In genomic region chr9:106534800-106535199, GRCh38 we compare ENCODE assay signal across 25 cellular contexts.
DNase-seq lines count a peak whose midpoint lies in the region; ATAC-seq, FAIRE-seq and TF ChIP-seq lines count a peak whose summit lies in the region.
"Had no signal": no experiment of that assay in that cellular context is flagged by ENCODE, and none has a peak within 500 bp of the region (broad histone marks: within the 10 kb centered on the region; RNA-seq: fewer than 3 reads in every experiment).

No MANE protein-coding gene starts in this region.

- H3K9me3 ChIP-seq in GM12878 (replicated peaks; ENCODE audit: control insufficient read depth, insufficient read depth, low read length) (no peaks in the 10 kb centered on the region), neural progenitor cell (ENCODE audit: low read depth) (no peaks in the 10 kb centered on the region), small intestine (ENCODE audit: control insufficient read depth, low read depth) (no peaks in the 10 kb centered on the region), tibial artery (no peaks in the 10 kb centered on the region)
- H3K9me3 ChIP-seq: A549; BE2C; BLaER1 treated with 17β-estradiol and CSF1 and Interleukin-3, amounts not matched to agents 10 nM and 100 nM; HAP-1 had no signal

- TF ChIP-seq POLR2A in GM12878 (IDR thresholded peaks at IDR 0.05; ENCODE audit: low read depth, low read length) (no peak), GM12891 (IDR thresholded peaks at IDR 0.05; ENCODE audit: low read depth, low read length) (no peak)

- H3K27ac ChIP-seq in GM23338 (ENCODE audit: low read depth), result no peak overlapping the region
- no peak overlapping the region for H3K27ac ChIP-seq in GM12878 (ENCODE audit: control insufficient read depth, insufficient read depth)
- no peak overlapping the region for H3K27ac ChIP-seq in neural progenitor cell
- H3K27ac ChIP-seq in small intestine (ENCODE audit: low read depth in 1 of 2, low read length in 1 of 2), result no peak overlapping the region
- no peak overlapping the region for H3K27ac ChIP-seq in tibial artery
- H3K27ac ChIP-seq: 22Rv1; A549; BLaER1 treated with 17β-estradiol and CSF1 and Interleukin-3, amounts not matched to agents 10 nM and 100 nM; GM23248 had no signal

- H2AFZ ChIP-seq in GM23338 (peak overlapping the region; percentile 77; the same call in 1 of the 2 replicates), GM12878 (ENCODE audit: control insufficient read depth, low read depth, low read length) (no peak overlapping the region), neural progenitor cell (replicated peaks) (peak overlapping the region; percentile 47)
- H2AFZ ChIP-seq: GM23248 had no signal

- FAIRE-seq in GM12878 (lab: Jason Lieb, UNC) (no peak), small intestine (lab: Jason Lieb, UNC) (no peak), GM12891 (lab: Jason Lieb, UNC) (no peak)
- FAIRE-seq: A549, D721Med, GM12892, H54 had no signal

- 0 out of 2 replicates have a peak, but pooled peaks cover 3% of the 10 kb centered on the region for H3K9me2 ChIP-seq in GM23338 (ENCODE audit: insufficient read depth)

- no peak for TF ChIP-seq RAD21 in GM12878 (IDR thresholded peaks at IDR 0.05; ENCODE audit: insufficient read depth, low read depth, low read length)

- H3K4me3 ChIP-seq in GM23338 (no peak overlapping the region), GM12878 (no peak overlapping the region), neural progenitor cell (no peak overlapping the region), small intestine (ENCODE audit: low read depth in 1 of 2, low read length in 2 of 2) (no peak overlapping the region), tibial artery (no peak overlapping the region)
- H3K4me3 ChIP-seq: A549; BLaER1 treated with 17β-estradiol and CSF1 and Interleukin-3, amounts not matched to agents 10 nM and 100 nM; GM23248; HAP-1 had no signal

- no peak overlapping the region for H3K4me2 ChIP-seq in GM23338
- no peak overlapping the region for H3K4me2 ChIP-seq in GM12878 (ENCODE audit: control insufficient read depth, insufficient read depth)
- H3K4me2 ChIP-seq in neural progenitor cell, result no peak overlapping the region
- H3K4me2 ChIP-seq: A549 had no signal

- no peak overlapping the region for H3K27ac Mint-ChIP-seq in GM23338
- no peak overlapping the region for H3K27ac Mint-ChIP-seq in neural progenitor cell
- H3K27ac Mint-ChIP-seq: CD4-positive, alpha-beta T cell; CD8-positive, alpha-beta memory T cell; HFFc6 had no signal

- CTCF ChIA-PET in GM12878 (lab: Yijun Ruan, JAX), result interaction anchor here (0.6 kb wide), 1 partner anchor 31 kb away, joined by 3 read pairs; no protein-coding TSS in a partner anchor

- DNase-seq in GM23338 (ENCODE audit: low spot score) (no peak), GM12878 (ENCODE audit: low read depth, low spot score) (no peak), neural progenitor cell (ENCODE audit: low spot score) (no peak), small intestine (peak; percentile 25), tibial artery (no peak), GM12891 (ENCODE audit: insufficient read length, low spot score) (no peak), H4 (ENCODE audit: low spot score) (no peak)
- DNase-seq: ACHN; AML-193; BE2C; CD4-positive, alpha-beta T cell; CD8-positive, alpha-beta memory T cell; DMS 273 treated with DMSO at 0.1 percent for 48 hours; DMS79; GM23248; HFFc6 had no signal

- TF ChIP-seq EP300 in GM12878 (IDR thresholded peaks at IDR 0.05; ENCODE audit: borderline replicate concordance in 1 of 2, control insufficient read depth in 1 of 2, low read depth in 2 of 2, low read length in 2 of 2), result no peak

- H3K4me1 ChIP-seq in GM23338 (ENCODE audit: insufficient read depth), result peaks cover 10% of the 10 kb centered on the region; the same call in 1 of the 2 replicates
- H3K4me1 ChIP-seq in GM12878 (ENCODE audit: control insufficient read depth, insufficient read depth, low read length), result no peaks in the 10 kb centered on the region
- peaks cover 6% of the 10 kb centered on the region for H3K4me1 ChIP-seq in neural progenitor cell
- peaks cover 0 to 2% of the 10 kb centered on the region in 2 donors for H3K4me1 ChIP-seq in small intestine (ENCODE audit: control insufficient read depth in 2 of 2, insufficient read depth in 1 of 2, low read depth in 1 of 2, low read length in 1 of 2)
- H3K4me1 ChIP-seq in tibial artery, result no peaks in the 10 kb centered on the region
- H3K4me1 ChIP-seq: A549, BE2C, HAP-1 had no signal

- H3K36me3 Mint-ChIP-seq in GM23338 (ENCODE audit: low read depth) (no peaks in the 10 kb centered on the region), neural progenitor cell (no peaks in the 10 kb centered on the region)
- H3K36me3 Mint-ChIP-seq: CD14-positive monocyte; CD8-positive, alpha-beta memory T cell had no signal

- intact Hi-C loops in GM12878 (cut with micrococcal nuclease; ENCODE audit: unreplicated experiment), result no loop called here
- intact Hi-C loops in tibial artery (cut with DNase I; ENCODE audit: low total_unique reads), result no loop called here

- BruUV-seq in GM12878 (replicated peaks; lab: Mats Ljungman, UMichigan), result no TSS peak

- in situ Hi-C loops in GM12878 (cut with MboI), result no loop called here

- H3K9ac ChIP-seq in GM12878 (ENCODE audit: control insufficient read depth, insufficient read depth, low read length) (no peak overlapping the region), neural progenitor cell (no peak overlapping the region)
- H3K9ac ChIP-seq: BLaER1 treated with 17β-estradiol and CSF1 and Interleukin-3, amounts not matched to agents 10 nM and 100 nM; GM23248 had no signal

- WGBS in GM12878 (ENCODE audit: insufficient coverage, insufficient replicate concordance, low lambda C conversion rate, missing lambda C conversion rate), result 26% methylated on average over 3 of the region's 3 CpGs
- WGBS in small intestine, 3 donors, result 18 to 38% (median 27%) methylated on average over 3 of the region's 3 CpGs

- H4K20me1 ChIP-seq in GM23338 (replicated peaks; ENCODE audit: insufficient read depth) (no peaks in the 10 kb centered on the region), GM12878 (ENCODE audit: control insufficient read depth, insufficient read depth) (no peaks in the 10 kb centered on the region), neural progenitor cell (ENCODE audit: low read depth) (no peaks in the 10 kb centered on the region)

- POLR2A ChIA-PET in GM12878 (lab: Charles Lee), result no interaction called here

- no peak for TF ChIP-seq CTCF in GM23338 (conservative IDR thresholded peaks at IDR 0.05; ENCODE audit: low read depth in 2 of 2)
- no peak for TF ChIP-seq CTCF in GM12878 (IDR thresholded peaks at IDR 0.05 in 2 of 3, conservative IDR thresholded peaks at IDR 0.05 in 1 of 3; ENCODE audit: control insufficient read depth in 2 of 3, extremely low read depth in 1 of 3, insufficient read depth in 1 of 3, low read depth in 3 of 3, low read length in 3 of 3)
- no peak for TF ChIP-seq CTCF in neural progenitor cell (IDR thresholded peaks at IDR 0.05)
- TF ChIP-seq CTCF in tibial artery (IDR thresholded peaks at IDR 0.05), result no peak

- H3K79me2 ChIP-seq in GM23338 (replicated peaks; ENCODE audit: insufficient read depth) (no peaks in the 10 kb centered on the region), GM12878 (ENCODE audit: control insufficient read depth, insufficient read depth, low read length) (no peaks in the 10 kb centered on the region), neural progenitor cell (ENCODE audit: low read depth) (no peaks in the 10 kb centered on the region)

- H3K4me3 Mint-ChIP-seq in GM23338 (no peak overlapping the region), neural progenitor cell (no peak overlapping the region)
- H3K4me3 Mint-ChIP-seq: CD14-positive monocyte; CD4-positive, alpha-beta T cell; CD8-positive, alpha-beta memory T cell; HFFc6 had no signal

- H3F3A ChIP-seq in GM23338 (replicated peaks; ENCODE audit: low read depth), result no peaks in the 10 kb centered on the region
- no peaks in the 10 kb centered on the region for H3F3A ChIP-seq in neural progenitor cell (ENCODE audit: low read depth)

- H3K27me3 Mint-ChIP-seq in GM23338 (ENCODE audit: insufficient read depth, low read depth, poor library complexity), result peaks cover 5% of the 10 kb centered on the region
- peaks cover 3% of the 10 kb centered on the region for H3K27me3 Mint-ChIP-seq in neural progenitor cell (ENCODE audit: insufficient read depth, low read depth)
- H3K27me3 Mint-ChIP-seq: CD4-positive, alpha-beta T cell; CD8-positive, alpha-beta memory T cell had no signal

- H3K4me1 Mint-ChIP-seq in GM23338 (peaks cover 6% of the 10 kb centered on the region; the same call in 2 of the 3 replicates), neural progenitor cell (peaks cover 3% of the 10 kb centered on the region)
- H3K4me1 Mint-ChIP-seq: CD14-positive monocyte; CD8-positive, alpha-beta memory T cell had no signal

- ATAC-seq in GM23338, result no peak
- ATAC-seq in GM12878, result peak; percentile 38; the same call in 2 of the 3 replicates
- no peak for ATAC-seq in activated CD4-positive, CD25-positive, alpha-beta regulatory T cell treated with anti-CD3 and anti-CD28 coated beads, Interleukin-2, amount 50 U/mL, for 24 hours
- ATAC-seq: A549 had no signal

- SMC1A ChIA-PET in GM12878 (lab: Charles Lee; ENCODE audit: uncharacterized antibody, unreplicated experiment), result interaction anchor here (1.0 to 1.9 kb wide), 3 partner anchors 9 to 249 kb away, joined by 3 to 8 read pairs (median 4); no protein-coding TSS in a partner anchor

- H3K9me3 Mint-ChIP-seq in GM23338 (no peaks in the 10 kb centered on the region), neural progenitor cell (peaks cover 2% of the 10 kb centered on the region)
- H3K9me3 Mint-ChIP-seq: CD14-positive monocyte had no signal

- RAD21 ChIA-PET in GM12878 (lab: Charles Lee; ENCODE audit: unreplicated experiment), result no interaction called here

- H3K36me3 ChIP-seq in GM23338 (ENCODE audit: insufficient read depth), result no peaks in the 10 kb centered on the region
- H3K36me3 ChIP-seq in GM12878 (ENCODE audit: control insufficient read depth in 2 of 2, insufficient read depth in 2 of 2, low read length in 1 of 2), result no peaks in the 10 kb centered on the region
- no peaks in the 10 kb centered on the region for H3K36me3 ChIP-seq in neural progenitor cell
- H3K36me3 ChIP-seq in small intestine (ENCODE audit: control insufficient read depth in 2 of 2, insufficient read depth in 2 of 2, low read length in 2 of 2), result no peaks in the 10 kb centered on the region
- no peaks in the 10 kb centered on the region for H3K36me3 ChIP-seq in tibial artery
- H3K36me3 ChIP-seq: BE2C; BLaER1 treated with 17β-estradiol and CSF1 and Interleukin-3, amounts not matched to agents 10 nM and 100 nM; HAP-1 had no signal

- H3K27me3 ChIP-seq in GM23338 (ENCODE audit: insufficient read depth) (no peaks in the 10 kb centered on the region), GM12878 (replicated peaks in 1 of 2; ENCODE audit: control insufficient read depth in 2 of 2, insufficient read depth in 2 of 2, low read length in 1 of 2) (no peaks in the 10 kb centered on the region), neural progenitor cell (no peaks in the 10 kb centered on the region), small intestine (ENCODE audit: control insufficient read depth in 2 of 2, insufficient read depth in 2 of 2, low read length in 2 of 2) (no peaks in the 10 kb centered on the region), tibial artery (no peaks in the 10 kb centered on the region)
- H3K27me3 ChIP-seq: BE2C; BLaER1 treated with 17β-estradiol and CSF1 and Interleukin-3, amounts not matched to agents 10 nM and 100 nM had no signal

TF ChIP-seq in GM12878, 131 proteins besides CTCF, POLR2A, EP300 and RAD21 (continues in another document):
- TF ChIP-seq RAD51 (IDR thresholded peaks at IDR 0.05), result no peak
